In genomic region chr6:37141291-37142046, GRCh38 we compare ENCODE assay signal across 1 cellular context.
TF ChIP-seq lines count a peak whose summit lies in the region.

No MANE protein-coding gene starts in this region.

TF ChIP-seq in H1, 55 proteins besides CTCF, POLR2A, EP300 and RAD21 (continued from another document):
- peak; percentile 96 for TF ChIP-seq TEAD4 (IDR thresholded peaks at IDR 0.05; ENCODE audit: low read depth, low read length)
- no peak for TF ChIP-seq SP4 (IDR thresholded peaks at IDR 0.05; ENCODE audit: low read length)
- no peak for TF ChIP-seq MAX (IDR thresholded peaks at IDR 0.05)
- TF ChIP-seq SRF (IDR thresholded peaks at IDR 0.05; ENCODE audit: low read depth, low read length), result no peak
- TF ChIP-seq CHD2 (IDR thresholded peaks at IDR 0.05; ENCODE audit: low read length), result peak; percentile 48; the same call in 1 of the 2 replicates
- TF ChIP-seq YY1 (IDR thresholded peaks at IDR 0.05; ENCODE audit: low read depth, low read length), result peak; percentile 57; the same call in 1 of the 2 replicates
- TF ChIP-seq, protein P1, sequence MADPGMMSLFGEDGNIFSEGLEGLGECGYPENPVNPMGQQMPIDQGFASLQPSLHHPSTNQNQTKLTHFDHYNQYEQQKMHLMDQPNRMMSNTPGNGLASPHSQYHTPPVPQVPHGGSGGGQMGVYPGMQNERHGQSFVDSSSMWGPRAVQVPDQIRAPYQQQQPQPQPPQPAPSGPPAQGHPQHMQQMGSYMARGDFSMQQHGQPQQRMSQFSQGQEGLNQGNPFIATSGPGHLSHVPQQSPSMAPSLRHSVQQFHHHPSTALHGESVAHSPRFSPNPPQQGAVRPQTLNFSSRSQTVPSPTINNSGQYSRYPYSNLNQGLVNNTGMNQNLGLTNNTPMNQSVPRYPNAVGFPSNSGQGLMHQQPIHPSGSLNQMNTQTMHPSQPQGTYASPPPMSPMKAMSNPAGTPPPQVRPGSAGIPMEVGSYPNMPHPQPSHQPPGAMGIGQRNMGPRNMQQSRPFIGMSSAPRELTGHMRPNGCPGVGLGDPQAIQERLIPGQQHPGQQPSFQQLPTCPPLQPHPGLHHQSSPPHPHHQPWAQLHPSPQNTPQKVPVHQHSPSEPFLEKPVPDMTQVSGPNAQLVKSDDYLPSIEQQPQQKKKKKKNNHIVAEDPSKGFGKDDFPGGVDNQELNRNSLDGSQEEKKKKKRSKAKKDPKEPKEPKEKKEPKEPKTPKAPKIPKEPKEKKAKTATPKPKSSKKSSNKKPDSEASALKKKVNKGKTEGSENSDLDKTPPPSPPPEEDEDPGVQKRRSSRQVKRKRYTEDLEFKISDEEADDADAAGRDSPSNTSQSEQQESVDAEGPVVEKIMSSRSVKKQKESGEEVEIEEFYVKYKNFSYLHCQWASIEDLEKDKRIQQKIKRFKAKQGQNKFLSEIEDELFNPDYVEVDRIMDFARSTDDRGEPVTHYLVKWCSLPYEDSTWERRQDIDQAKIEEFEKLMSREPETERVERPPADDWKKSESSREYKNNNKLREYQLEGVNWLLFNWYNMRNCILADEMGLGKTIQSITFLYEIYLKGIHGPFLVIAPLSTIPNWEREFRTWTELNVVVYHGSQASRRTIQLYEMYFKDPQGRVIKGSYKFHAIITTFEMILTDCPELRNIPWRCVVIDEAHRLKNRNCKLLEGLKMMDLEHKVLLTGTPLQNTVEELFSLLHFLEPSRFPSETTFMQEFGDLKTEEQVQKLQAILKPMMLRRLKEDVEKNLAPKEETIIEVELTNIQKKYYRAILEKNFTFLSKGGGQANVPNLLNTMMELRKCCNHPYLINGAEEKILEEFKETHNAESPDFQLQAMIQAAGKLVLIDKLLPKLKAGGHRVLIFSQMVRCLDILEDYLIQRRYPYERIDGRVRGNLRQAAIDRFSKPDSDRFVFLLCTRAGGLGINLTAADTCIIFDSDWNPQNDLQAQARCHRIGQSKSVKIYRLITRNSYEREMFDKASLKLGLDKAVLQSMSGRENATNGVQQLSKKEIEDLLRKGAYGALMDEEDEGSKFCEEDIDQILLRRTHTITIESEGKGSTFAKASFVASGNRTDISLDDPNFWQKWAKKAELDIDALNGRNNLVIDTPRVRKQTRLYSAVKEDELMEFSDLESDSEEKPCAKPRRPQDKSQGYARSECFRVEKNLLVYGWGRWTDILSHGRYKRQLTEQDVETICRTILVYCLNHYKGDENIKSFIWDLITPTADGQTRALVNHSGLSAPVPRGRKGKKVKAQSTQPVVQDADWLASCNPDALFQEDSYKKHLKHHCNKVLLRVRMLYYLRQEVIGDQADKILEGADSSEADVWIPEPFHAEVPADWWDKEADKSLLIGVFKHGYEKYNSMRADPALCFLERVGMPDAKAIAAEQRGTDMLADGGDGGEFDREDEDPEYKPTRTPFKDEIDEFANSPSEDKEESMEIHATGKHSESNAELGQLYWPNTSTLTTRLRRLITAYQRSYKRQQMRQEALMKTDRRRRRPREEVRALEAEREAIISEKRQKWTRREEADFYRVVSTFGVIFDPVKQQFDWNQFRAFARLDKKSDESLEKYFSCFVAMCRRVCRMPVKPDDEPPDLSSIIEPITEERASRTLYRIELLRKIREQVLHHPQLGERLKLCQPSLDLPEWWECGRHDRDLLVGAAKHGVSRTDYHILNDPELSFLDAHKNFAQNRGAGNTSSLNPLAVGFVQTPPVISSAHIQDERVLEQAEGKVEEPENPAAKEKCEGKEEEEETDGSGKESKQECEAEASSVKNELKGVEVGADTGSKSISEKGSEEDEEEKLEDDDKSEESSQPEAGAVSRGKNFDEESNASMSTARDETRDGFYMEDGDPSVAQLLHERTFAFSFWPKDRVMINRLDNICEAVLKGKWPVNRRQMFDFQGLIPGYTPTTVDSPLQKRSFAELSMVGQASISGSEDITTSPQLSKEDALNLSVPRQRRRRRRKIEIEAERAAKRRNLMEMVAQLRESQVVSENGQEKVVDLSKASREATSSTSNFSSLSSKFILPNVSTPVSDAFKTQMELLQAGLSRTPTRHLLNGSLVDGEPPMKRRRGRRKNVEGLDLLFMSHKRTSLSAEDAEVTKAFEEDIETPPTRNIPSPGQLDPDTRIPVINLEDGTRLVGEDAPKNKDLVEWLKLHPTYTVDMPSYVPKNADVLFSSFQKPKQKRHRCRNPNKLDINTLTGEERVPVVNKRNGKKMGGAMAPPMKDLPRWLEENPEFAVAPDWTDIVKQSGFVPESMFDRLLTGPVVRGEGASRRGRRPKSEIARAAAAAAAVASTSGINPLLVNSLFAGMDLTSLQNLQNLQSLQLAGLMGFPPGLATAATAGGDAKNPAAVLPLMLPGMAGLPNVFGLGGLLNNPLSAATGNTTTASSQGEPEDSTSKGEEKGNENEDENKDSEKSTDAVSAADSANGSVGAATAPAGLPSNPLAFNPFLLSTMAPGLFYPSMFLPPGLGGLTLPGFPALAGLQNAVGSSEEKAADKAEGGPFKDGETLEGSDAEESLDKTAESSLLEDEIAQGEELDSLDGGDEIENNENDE (IDR thresholded peaks at IDR 0.05; ENCODE audit: insufficient replicate concordance, low read length), result peak; percentile 80
- peak in 1 of 2 experiments; percentile 88; a peak in 1 of 4 replicates for TF ChIP-seq HDAC2 (IDR thresholded peaks at IDR 0.05; ENCODE audit: borderline replicate concordance in 1 of 2, low read depth in 2 of 2, low read length in 2 of 2)
- no peak for TF ChIP-seq RXRA (IDR thresholded peaks at IDR 0.05; ENCODE audit: insufficient read depth, low read depth, low read length)
- TF ChIP-seq EGR1 (IDR thresholded peaks at IDR 0.05; ENCODE audit: borderline replicate concordance, low read depth, low read length), result no peak
